Comparison of ENCODE assay signal across 1 cellular context in the genomic region with DNA sequence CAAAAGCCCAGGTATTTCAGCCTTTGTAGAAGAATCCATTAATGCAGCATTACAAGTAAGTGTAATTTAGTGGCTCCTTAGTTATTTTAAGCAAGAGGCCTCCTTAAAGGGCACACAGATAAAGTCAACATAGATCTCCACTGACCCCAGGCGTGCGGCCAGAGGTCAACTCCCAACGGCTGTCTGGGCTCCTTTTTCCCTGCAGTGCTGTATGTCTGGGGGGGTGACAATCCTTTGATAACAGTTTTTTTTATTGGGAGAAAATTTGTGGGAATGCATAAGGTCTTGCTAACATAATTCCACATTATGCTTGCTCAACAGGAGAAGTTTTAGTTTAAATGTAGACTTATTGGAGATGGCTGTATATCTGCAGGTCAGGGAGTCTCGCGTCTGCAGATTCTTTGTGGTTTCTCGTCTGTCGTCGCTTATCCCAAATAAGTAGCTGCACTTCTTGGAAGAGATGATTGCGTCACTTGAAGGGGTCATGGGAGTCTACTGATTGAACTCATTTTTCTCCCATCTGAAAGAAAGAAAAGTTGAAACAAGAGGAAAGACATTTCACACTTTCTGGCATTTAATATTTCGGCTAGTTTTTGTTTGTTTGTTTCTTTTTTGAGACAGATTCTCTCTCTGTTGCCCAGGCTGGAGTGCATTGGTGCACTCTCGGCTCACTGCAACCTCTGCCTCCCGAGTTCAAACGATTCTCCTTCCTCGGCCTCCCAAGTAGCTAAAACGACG.
TF ChIP-seq lines count a peak whose summit lies in the region.

No MANE protein-coding gene starts in this region.

TF ChIP-seq in K562, 482 proteins besides CTCF, POLR2A, EP300 and RAD21 (continued from another document):
- TF ChIP-seq NR4A1 (CRISPR knock-in tag; IDR thresholded peaks at IDR 0.05) (no peak), NR4A1 (tag; IDR thresholded peaks at IDR 0.05) (0 out of 2 replicates have a peak, but pooled peaks have one; percentile 64), ESRRA (IDR thresholded peaks at IDR 0.05; ENCODE audit: borderline replicate concordance, low read depth) (peak; percentile 92), GABPA (tag; conservative IDR thresholded peaks at IDR 0.05; ENCODE audit: low read depth) (peak; percentile 46; the same call in 1 of the 2 replicates), MYBL2 (IDR thresholded peaks at IDR 0.05; ENCODE audit: low read depth) (peak; percentile 54; the same call in 1 of the 2 replicates), MYBL2 (CRISPR knock-in tag; IDR thresholded peaks at IDR 0.05; ENCODE audit: borderline replicate concordance) (no peak), MNT (conservative IDR thresholded peaks at IDR 0.05) (peak; percentile 17 to 61; a peak in 2 of 4 replicates), TRIM24 (IDR thresholded peaks at IDR 0.05) (peak; percentile 46 to 82; a peak in 3 of 4 replicates)
TF ChIP-seq in K562: peak in this region for 97.
